Comparison of ENCODE assay signal across 1 cellular context in genomic region chr10:68562666-68563522, GRCh38.
TF ChIP-seq lines count a peak whose summit lies in the region.

No MANE protein-coding gene starts in this region.

TF ChIP-seq in K562, 482 proteins besides CTCF, POLR2A, EP300 and RAD21 (continued from another document and continues in another):
- TF ChIP-seq ZNF398 (CRISPR knock-in tag; IDR thresholded peaks at IDR 0.05), result no peak
- no peak for TF ChIP-seq GTF2A2 (tag; IDR thresholded peaks at IDR 0.05)
- TF ChIP-seq NR4A1 (CRISPR knock-in tag; IDR thresholded peaks at IDR 0.05), result no peak
- TF ChIP-seq NR4A1 (tag; IDR thresholded peaks at IDR 0.05), result no peak
- TF ChIP-seq CBX5 (IDR thresholded peaks at IDR 0.05; ENCODE audit: borderline replicate concordance, low read depth), result no peak
- TF ChIP-seq SLC30A9 (CRISPR knock-in tag; IDR thresholded peaks at IDR 0.05), result no peak
- TF ChIP-seq BCOR (IDR thresholded peaks at IDR 0.05), result peak; percentile 85
- no peak for TF ChIP-seq C11orf30 (IDR thresholded peaks at IDR 0.05; ENCODE audit: low read depth)
- no peak for TF ChIP-seq ZNF740 (CRISPR knock-in tag; IDR thresholded peaks at IDR 0.05)
- TF ChIP-seq ZNF740 (tag; IDR thresholded peaks at IDR 0.05), result no peak
- TF ChIP-seq MECOM (CRISPR knock-in tag; IDR thresholded peaks at IDR 0.05), result no peak
- 0 out of 2 replicates have a peak, but pooled peaks have one; percentile 13 for TF ChIP-seq THRB (CRISPR knock-in tag; conservative IDR thresholded peaks at IDR 0.05)
- peak; percentile 42 for TF ChIP-seq PKNOX1 (IDR thresholded peaks at IDR 0.05)
- no peak for TF ChIP-seq YBX1 (IDR thresholded peaks at IDR 0.05)
- TF ChIP-seq VEZF1 (CRISPR knock-in tag; IDR thresholded peaks at IDR 0.05), result no peak
- TF ChIP-seq ZBTB34 (CRISPR knock-in tag; IDR thresholded peaks at IDR 0.05), result no peak
- no peak for TF ChIP-seq MXI1 (IDR thresholded peaks at IDR 0.05; ENCODE audit: low read depth, low read length)
- no peak for TF ChIP-seq ZNF586 (CRISPR knock-in tag; conservative IDR thresholded peaks at IDR 0.05)
- no peak for TF ChIP-seq REST (CRISPR knock-in tag; IDR thresholded peaks at IDR 0.05; ENCODE audit: low read depth)
- TF ChIP-seq CHD4 (IDR thresholded peaks at IDR 0.05; ENCODE audit: insufficient read depth, insufficient replicate concordance, low read depth, low read length, poor library complexity, severe bottlenecking), result no peak
- no peak for TF ChIP-seq NCOA2 (IDR thresholded peaks at IDR 0.05; ENCODE audit: partially characterized antibody in 2 of 2)
- TF ChIP-seq KAT2B (IDR thresholded peaks at IDR 0.05; ENCODE audit: low read depth, low read length), result no peak
- no peak for TF ChIP-seq SMARCB1 (IDR thresholded peaks at IDR 0.05; ENCODE audit: insufficient read length, low read depth)
- TF ChIP-seq SRSF9 (IDR thresholded peaks at IDR 0.05; ENCODE audit: borderline replicate concordance, low read depth, low read length), result no peak
- TF ChIP-seq TOE1 (IDR thresholded peaks at IDR 0.05; ENCODE audit: borderline replicate concordance), result peak; percentile 61
- no peak for TF ChIP-seq TOE1 (CRISPR knock-in tag; IDR thresholded peaks at IDR 0.05; ENCODE audit: borderline replicate concordance, low read depth)
- peak; percentile 84 for TF ChIP-seq SMARCA5 (IDR thresholded peaks at IDR 0.05)
- TF ChIP-seq RHOXF2B (CRISPR knock-in tag; conservative IDR thresholded peaks at IDR 0.05), result no peak
- no peak for TF ChIP-seq ZNF584 (CRISPR knock-in tag; IDR thresholded peaks at IDR 0.05; ENCODE audit: low read depth)
- no peak for TF ChIP-seq ATF4 (CRISPR knock-in tag; IDR thresholded peaks at IDR 0.05)
- TF ChIP-seq ATF7 (IDR thresholded peaks at IDR 0.05), result no peak
- no peak for TF ChIP-seq CCNT2 (IDR thresholded peaks at IDR 0.05; ENCODE audit: borderline replicate concordance, extremely low read depth, insufficient read length, low read depth, low read length)
- no peak for TF ChIP-seq CXXC5 (CRISPR knock-in tag; IDR thresholded peaks at IDR 0.05)
- TF ChIP-seq ZNF280A (IDR thresholded peaks at IDR 0.05; ENCODE audit: low read depth, partially characterized antibody), result no peak
- TF ChIP-seq ESRRA (IDR thresholded peaks at IDR 0.05; ENCODE audit: borderline replicate concordance, low read depth), result no peak
- TF ChIP-seq RBM34 (IDR thresholded peaks at IDR 0.05; ENCODE audit: borderline replicate concordance, insufficient read depth, low read length), result no peak
- TF ChIP-seq TRIM25 (IDR thresholded peaks at IDR 0.05; ENCODE audit: borderline replicate concordance), result peak; percentile 98; the same call in 1 of the 2 replicates
- peak; percentile 43; the same call in 1 of the 2 replicates for TF ChIP-seq GABPA (tag; conservative IDR thresholded peaks at IDR 0.05; ENCODE audit: low read depth)
- no peak for TF ChIP-seq CEBPZ (IDR thresholded peaks at IDR 0.05; ENCODE audit: borderline replicate concordance, low read depth, low read length)
- no peak for TF ChIP-seq TARDBP (IDR thresholded peaks at IDR 0.05)
- no peak for TF ChIP-seq FOXM1 (IDR thresholded peaks at IDR 0.05; ENCODE audit: low read depth)
- TF ChIP-seq FOXM1 (CRISPR knock-in tag; IDR thresholded peaks at IDR 0.05; ENCODE audit: low read depth), result no peak
- no peak for TF ChIP-seq MCM2 (IDR thresholded peaks at IDR 0.05; ENCODE audit: low read depth)
- no peak; the same call in 1 of the 2 replicates for TF ChIP-seq MEF2A (IDR thresholded peaks at IDR 0.05; ENCODE audit: control insufficient read depth, low read depth, low read length)
- no peak for TF ChIP-seq ERF (CRISPR knock-in tag; IDR thresholded peaks at IDR 0.05)
